8 cellular contexts compared by ENCODE assay signal in the genomic region with DNA sequence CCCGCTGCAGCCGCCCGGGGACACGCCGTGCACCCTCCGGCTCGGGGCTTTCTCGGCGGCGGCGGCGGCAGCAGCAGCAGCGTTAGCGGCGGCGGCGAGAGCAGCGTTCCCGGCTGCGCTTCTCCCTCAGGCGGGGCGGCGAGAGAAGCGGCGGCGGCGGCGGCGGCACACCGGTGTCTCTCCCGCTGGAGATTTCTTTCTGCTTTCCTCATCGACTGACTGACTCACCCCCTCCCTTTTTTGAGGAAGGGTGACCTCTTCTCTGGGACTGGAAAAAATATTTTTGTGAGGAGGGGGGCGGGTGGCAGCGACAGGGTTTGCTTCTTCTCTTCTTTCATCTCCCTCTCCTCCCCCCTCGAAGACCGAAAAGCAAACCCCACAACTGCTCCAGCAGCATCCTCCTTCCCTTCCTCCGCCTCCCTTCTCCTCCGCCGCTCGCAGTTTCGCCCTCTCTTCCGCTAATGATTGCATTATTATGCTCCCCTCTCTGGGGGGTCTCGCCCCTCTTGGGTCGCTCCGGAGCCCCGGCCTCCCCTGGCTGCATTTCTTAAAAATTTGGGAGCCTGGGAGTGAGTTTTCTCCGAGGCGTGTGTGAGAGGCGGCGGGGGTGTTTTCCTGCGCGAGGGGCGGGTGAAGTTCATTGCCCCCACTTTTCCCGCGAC. TPM values are rescaled to one million over a fixed set of nuclear protein-coding genes. Genes with fewer than 3 reads are reported as not detected.
DNase-seq lines count a peak whose midpoint lies in the region; ATAC-seq, FAIRE-seq and TF ChIP-seq lines count a peak whose summit lies in the region.

No MANE protein-coding gene starts in this region.

- DNase-seq in Ammon's horn (ENCODE audit: low spot score), result peak; percentile 57
- DNase-seq in GM19239 (ENCODE audit: insufficient read length, low spot score), result peak; percentile 57
- no peak for DNase-seq in Peyer's patch
- DNase-seq in mucosa of gallbladder (ENCODE audit: low spot score), result peak; percentile 16
- no peak for DNase-seq in upper lobe of left lung

- peaks cover 11% of the 10 kb centered on the region for H3K36me3 Mint-ChIP-seq in dendritic cell treated with granulocyte-macrophage colony-stimulating factor and Interleukin-4, amounts not matched to agents 40 ng/mL and 50 ng/mL, for 4 days (ENCODE audit: low read depth)

- H3K4me1 ChIP-seq in Peyer's patch (peaks cover 0 to 28% (median 2%) of the 10 kb centered on the region in 4 donors), upper lobe of left lung (peaks cover 19 to 41% (median 23%) of the 10 kb centered on the region in 4 donors)

- H3K27me3 ChIP-seq in Peyer's patch, result peaks cover 0 to 6% of the 10 kb centered on the region in 2 donors
- H3K27me3 ChIP-seq in upper lobe of left lung, result no peaks in the 10 kb centered on the region

- peaks cover 32% of the 10 kb centered on the region for H3K27me3 Mint-ChIP-seq in dendritic cell treated with granulocyte-macrophage colony-stimulating factor and Interleukin-4, amounts not matched to agents 40 ng/mL and 50 ng/mL, for 4 days

- no peaks in the 10 kb centered on the region for H3K9me3 Mint-ChIP-seq in dendritic cell treated with granulocyte-macrophage colony-stimulating factor and Interleukin-4, amounts not matched to agents 40 ng/mL and 50 ng/mL, for 4 days

- H3K4me3 Mint-ChIP-seq in dendritic cell treated with granulocyte-macrophage colony-stimulating factor and Interleukin-4, amounts not matched to agents 40 ng/mL and 50 ng/mL, for 4 days, result peak overlapping the region; percentile 89

- no peak for TF ChIP-seq EP300 in upper lobe of left lung (IDR thresholded peaks at IDR 0.05)

- no peaks in the 10 kb centered on the region for H3K36me3 ChIP-seq in Peyer's patch
- H3K36me3 ChIP-seq in upper lobe of left lung, result no peaks in the 10 kb centered on the region

- ATAC-seq in upper lobe of left lung (ENCODE audit: low FRiP score in 2 of 2) (peak in 1 of 2 donors; percentile 18), HG03039 (IDR thresholded peaks at IDR 0.05; ENCODE audit: unreplicated experiment) (no peak), GM21447 (IDR thresholded peaks at IDR 0.05; ENCODE audit: unreplicated experiment) (no peak)

- TF ChIP-seq POLR2A in Peyer's patch (IDR thresholded peaks at IDR 0.05) (no peak), upper lobe of left lung (IDR thresholded peaks at IDR 0.05) (peak in 2 of 4 donors; percentile 19 to 50)

- no peak for FAIRE-seq in GM19239 (lab: Jason Lieb, UNC)

- peaks cover 19% of the 10 kb centered on the region for H3K4me1 Mint-ChIP-seq in dendritic cell treated with granulocyte-macrophage colony-stimulating factor and Interleukin-4, amounts not matched to agents 40 ng/mL and 50 ng/mL, for 4 days (ENCODE audit: low read depth)

- H3K4me3 ChIP-seq in Peyer's patch (peak overlapping the region; percentile 56 to 75 (median 64)), upper lobe of left lung (peak overlapping the region; percentile 64 to 82 (median 66))

- intact Hi-C loops in dendritic cell treated with granulocyte-macrophage colony-stimulating factor and Interleukin-4, amounts not matched to agents 40 ng/mL and 50 ng/mL, for 4 days (cut with micrococcal nuclease), result no loop called here

- 0 to 1% methylated on average over 25 to 54 of the region's 55 CpGs for WGBS in upper lobe of left lung, 2 donors

- peak overlapping the region in 3 of 4 donors; percentile 66 to 75 (median 75) for H3K27ac ChIP-seq in Peyer's patch
- peak overlapping the region; percentile 34 to 85 (median 73) for H3K27ac ChIP-seq in upper lobe of left lung

- peak overlapping the region; percentile 22 for H3K27ac Mint-ChIP-seq in dendritic cell treated with granulocyte-macrophage colony-stimulating factor and Interleukin-4, amounts not matched to agents 40 ng/mL and 50 ng/mL, for 4 days

- H3K9me3 ChIP-seq in Peyer's patch (no peaks in the 10 kb centered on the region), upper lobe of left lung (no peaks in the 10 kb centered on the region)

- TF ChIP-seq CTCF in Peyer's patch (IDR thresholded peaks at IDR 0.05) (no peak), upper lobe of left lung (IDR thresholded peaks at IDR 0.05) (peak in 1 of 6 experiments; percentile 11)

RNA-seq across cellular contexts. Expression of gene AUTS2, which starts 0.3 kb away (rescaled TPM):
- total RNA-seq in Peyer's patch (10 to 100 TPM; 55.9 to 90.0 (median 72.6) TPM), mucosa of gallbladder (50.1 TPM), upper lobe of left lung (100 to 1,000 TPM in 1 of 6 donors, 10 to 100 TPM in 5; 38.9 to 151 (median 55.8) TPM)

Comparison
In these comparisons a context has a peak if more than half of its experiments do, and no peak if none do; other contexts are left out.
1. DNase-seq: peak in Ammon's horn (single experiment), GM19239 (single experiment) and mucosa of gallbladder (single experiment); none in Peyer's patch (0 of 3) and upper lobe of left lung (0 of 2).